8 cellular contexts compared by ENCODE assay signal in the genomic region with DNA sequence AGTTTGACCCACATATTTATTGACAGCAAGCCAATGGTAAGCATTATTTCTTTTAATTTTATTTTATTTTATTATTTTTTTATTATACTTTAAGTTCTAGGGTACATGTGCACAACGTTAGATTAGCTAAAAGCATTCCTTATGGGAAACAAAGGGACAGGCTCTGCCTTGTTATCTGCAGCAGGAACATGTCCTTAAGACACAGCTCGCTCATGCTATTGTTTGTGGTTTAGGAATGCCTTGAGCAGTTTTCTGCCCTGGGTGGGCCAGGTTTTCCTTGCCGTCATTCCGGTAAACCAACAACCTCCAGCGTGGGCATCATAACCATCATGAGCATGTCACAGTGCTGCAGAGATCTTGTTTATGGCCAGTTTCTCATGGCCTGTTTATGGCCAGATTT.
"Had no signal": no experiment of that assay in that cellular context is flagged by ENCODE, and none has a peak within 500 bp of the region (broad histone marks: within the 10 kb centered on the region; RNA-seq: fewer than 3 reads in every experiment).

No MANE protein-coding gene starts in this region.

- FAIRE-seq: G401.6, GM12878, GM12891, GM12892, GM18507, GM19239 had no signal

- DNase-seq: GDM1, GF-D8 had no signal

- ATAC-seq: GM12878 had no signal

- H3K4me3 ChIP-seq: GM12878 had no signal
